8 cellular contexts compared by ENCODE assay signal in the genomic region with DNA sequence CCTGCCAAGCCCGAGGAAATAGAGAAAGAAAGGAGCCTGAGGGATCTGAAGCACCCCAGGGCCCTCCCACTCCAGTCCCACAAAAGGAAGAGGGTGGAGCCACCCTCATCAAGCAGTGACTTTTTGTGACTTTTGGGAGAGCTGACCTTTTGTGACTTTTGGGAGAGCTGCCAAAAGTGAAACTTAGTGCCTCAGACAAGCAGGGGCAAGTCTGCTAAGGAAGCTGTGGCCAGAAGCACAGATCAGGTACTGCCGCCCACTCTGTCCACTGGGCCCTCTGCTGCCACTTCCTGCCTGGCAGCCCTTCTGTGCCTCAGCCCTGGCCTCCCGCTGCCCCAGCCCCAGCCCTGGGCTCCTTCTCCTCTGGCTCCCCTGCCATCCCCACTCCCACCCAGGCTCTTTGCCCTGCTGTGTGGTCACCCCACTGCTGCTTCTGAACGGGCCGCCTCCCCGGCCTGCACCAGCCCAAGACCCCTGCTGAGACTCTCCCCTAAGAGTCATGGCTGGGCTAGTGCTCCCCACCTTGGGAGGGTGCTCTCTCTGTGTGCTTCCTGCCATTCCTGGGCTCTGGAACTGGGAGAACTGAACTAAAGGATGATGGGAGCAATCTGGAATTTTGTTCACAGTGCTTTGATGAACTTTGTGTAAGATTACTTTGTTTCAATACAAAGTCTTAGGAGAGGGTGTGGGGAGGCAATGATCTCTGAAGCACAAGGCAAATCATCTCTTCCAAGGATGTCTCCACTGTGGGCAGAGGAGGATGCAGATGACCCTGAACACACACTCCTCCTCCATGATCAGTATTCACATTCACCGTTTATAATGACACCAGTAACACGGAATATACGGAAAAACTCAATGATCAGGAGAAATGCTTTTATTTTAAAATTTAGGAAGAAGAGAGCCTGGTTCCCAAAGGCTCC. TPM values are rescaled to one million over a fixed set of nuclear protein-coding genes. Genes with fewer than 3 reads are reported as not detected.
A peak's percentile ranks its signal among the peaks of the same experiment; 100 is the strongest.
DNase-seq lines count a peak whose midpoint lies in the region; ATAC-seq and TF ChIP-seq lines count a peak whose summit lies in the region.

A gene (plus strand): TSS at position 147 of the 923 bp plus-strand sequence. CDS start 3,035 bp downstream, outside the sequence.

- H3K9ac ChIP-seq in HUES6 (ENCODE audit: low read length) = peak within 1 kb of the TSS; percentile 40

- H3K36me3 ChIP-seq in HUES6 (ENCODE audit: control insufficient read depth, insufficient read depth, low read length) = no peaks in the 10 kb centered on the region

- H3K4me1 Mint-ChIP-seq in Calu3 (ENCODE audit: low read depth, unreplicated experiment) = no peaks in the 10 kb centered on the region

- no peaks in the 10 kb centered on the region for H3K9me3 ChIP-seq in HUES6 (ENCODE audit: control insufficient read depth, insufficient read depth, low read depth, low read length)

- H3K9me3 Mint-ChIP-seq in Calu3 (ENCODE audit: low read depth, unreplicated experiment) = no peaks in the 10 kb centered on the region

- intact Hi-C loops in Calu3 (cut with micrococcal nuclease; ENCODE audit: unreplicated experiment) = no loop called here
- intact Hi-C loops in left colon (cut with DNase I, micrococcal nuclease) = no loop called here

- ATAC-seq in left colon (peak; percentile 46), GM18502 (IDR thresholded peaks at IDR 0.05; ENCODE audit: poor library complexity, unreplicated experiment) (no peak)

- no peak within 1 kb of the TSS for H3K27ac Mint-ChIP-seq in Calu3 (ENCODE audit: unreplicated experiment)

- peaks cover 9% of the 10 kb centered on the region for H3K27me3 Mint-ChIP-seq in Calu3 (ENCODE audit: unreplicated experiment)

- no TSS peak for BruUV-seq in Calu3 (replicated peaks; lab: Mats Ljungman, UMichigan)

- H3K36me3 Mint-ChIP-seq in Calu3 (ENCODE audit: insufficient read depth, unreplicated experiment) = no peaks in the 10 kb centered on the region

- CTCF ChIA-PET in Calu3 (lab: Charles Lee) = no interaction called here

- H3K27me3 ChIP-seq in HUES6 (ENCODE audit: control insufficient read depth, insufficient read depth, low read length) = no peaks in the 10 kb centered on the region

- 0 out of 2 replicates have a peak within 1 kb of the TSS, but pooled peaks have one; percentile 10 for H3K27ac ChIP-seq in HUES6 (ENCODE audit: low read depth, low read length)

- no peak for TF ChIP-seq CTCF in Calu3 (IDR thresholded peaks at IDR 0.05; ENCODE audit: unreplicated experiment)

- H3K4me1 ChIP-seq in HUES6 (ENCODE audit: control insufficient read depth, insufficient read depth, low read length) = peaks cover 40% of the 10 kb centered on the region

- no peak within 1 kb of the TSS for H3K4me3 Mint-ChIP-seq in Calu3 (ENCODE audit: low read depth, unreplicated experiment)

- no peak within 1 kb of the TSS for H3K4me3 ChIP-seq in HUES6 (ENCODE audit: low read depth, low read length)

- DNase-seq in Calu3 = peak; percentile 21
- DNase-seq in activated T-cell treated with anti-CD3 and anti-CD28 coated beads, Interleukin-2, amount 50 U/mL, for 48 hours = peak; percentile 55 to 65
- DNase-seq in left colon = peak in 1 of 2 donors; percentile 50
- no peak for DNase-seq in NCI-H345 treated with DMSO at 0.1 percent for 48 hours (lab: John Stamatoyannopoulos, UW; ENCODE audit: unreplicated experiment)
- DNase-seq in SHP77 treated with DMSO at 0.1 percent for 48 hours (lab: John Stamatoyannopoulos, UW) = no peak
- no peak for DNase-seq in dedifferentiated amniotic fluid mesenchymal stem cell (ENCODE audit: extremely low spot score)

RNA-seq across cellular contexts. Expression of the gene that starts here (rescaled TPM):
- total RNA-seq in Calu3 (2022) = not detected in 2 replicates
- total RNA-seq in left colon = not detected

Comparison
In these comparisons a context has a peak if more than half of its experiments do, and no peak if none do; other contexts are left out.
1. Peak in DNase-seq in Calu3; RNA of the gene not detected or under 1 TPM.
2. Peak in ATAC-seq in left colon; RNA of the gene not detected or under 1 TPM.
3. DNase-seq: peak in activated T-cell treated with anti-CD3 and anti-CD28 coated beads, Interleukin-2, amount 50 U/mL, for 48 hours (2 of 2); none in NCI-H345 treated with DMSO at 0.1 percent for 48 hours (single experiment), SHP77 treated with DMSO at 0.1 percent for 48 hours (single experiment) and dedifferentiated amniotic fluid mesenchymal stem cell (single experiment).